In the genomic region with DNA sequence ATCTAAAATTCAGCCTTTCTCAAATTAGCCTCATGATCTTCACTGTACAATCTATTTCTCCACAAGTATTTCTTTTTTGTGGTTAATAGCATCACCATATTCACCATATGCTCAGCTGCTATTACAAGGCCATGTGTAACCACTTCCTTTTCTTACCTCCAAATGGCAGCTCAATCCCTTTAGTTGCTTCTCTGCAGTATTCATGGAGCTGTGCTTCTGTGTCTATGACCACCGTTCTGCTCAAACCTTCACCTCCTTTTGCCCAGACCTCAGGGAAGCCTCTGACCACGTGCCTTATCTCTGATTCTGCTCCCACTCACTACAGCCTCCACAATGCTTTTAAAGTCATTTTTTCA, we compare ENCODE assay signal across 14 cellular contexts.
DNase-seq lines count a peak whose midpoint lies in the region; ATAC-seq and TF ChIP-seq lines count a peak whose summit lies in the region.
"Had no signal": no experiment of that assay in that cellular context is flagged by ENCODE, and none has a peak within 500 bp of the region (broad histone marks: within the 10 kb centered on the region; RNA-seq: fewer than 3 reads in every experiment).

No MANE protein-coding gene starts in this region.

- H3F3A ChIP-seq in PC-3 (ENCODE audit: low read length, unreplicated experiment) = no peaks in the 10 kb centered on the region

- H3K9me2 ChIP-seq in PC-3 (replicated peaks; ENCODE audit: low read length) = no peaks in the 10 kb centered on the region

- H3K4me1 ChIP-seq in PC-3 (ENCODE audit: insufficient read depth, low read length) = no peaks in the 10 kb centered on the region
- H3K4me1 ChIP-seq: ascending aorta, lower lobe of right lung had no signal

- no peaks in the 10 kb centered on the region for H3K79me2 ChIP-seq in PC-3 (ENCODE audit: low read length)

- H3K4me1 Mint-ChIP-seq in HFFc6 (ENCODE audit: low read depth) = no peaks in the 10 kb centered on the region

- H3K4me3 ChIP-seq in PC-3 (ENCODE audit: low read length) = no peak overlapping the region
- H3K4me3 ChIP-seq: ascending aorta, dorsolateral prefrontal cortex, lower lobe of right lung had no signal

- H3K9me3 ChIP-seq in PC-3 (ENCODE audit: low read length) = no peaks in the 10 kb centered on the region
- H3K9me3 ChIP-seq: ascending aorta, lower lobe of right lung had no signal

- H3K4me2 ChIP-seq in PC-3 (ENCODE audit: low read length) = no peak overlapping the region

- intact Hi-C loops in cardiac septum (cut with DNase I) = no loop called here
- intact Hi-C loops in PC-3 (cut with micrococcal nuclease) = no loop called here

- H3K36me3 Mint-ChIP-seq in HFFc6 (ENCODE audit: low read depth) = no peaks in the 10 kb centered on the region; the same call in 1 of the 2 replicates

- POLR2A ChIA-PET in PC-3 (lab: Charles Lee; ENCODE audit: unreplicated experiment) = no interaction called here

- no peaks in the 10 kb centered on the region for H3K27me3 Mint-ChIP-seq in HFFc6 (ENCODE audit: insufficient read depth)

- DNase-seq in NOMO-1 treated with dmso at 0.1 percent for 144 hours (lab: John Stamatoyannopoulos, UW; ENCODE audit: unreplicated experiment) (peak; percentile 50), anterior cingulate cortex (lab: John Stamatoyannopoulos, UW) (no peak), cardiac septum (ENCODE audit: low spot score) (no peak), HFFc6 (no peak), PC-3 (no peak)
- DNase-seq: activated CD4-positive, alpha-beta T cell treated with anti-CD3 and anti-CD28 coated beads, Interleukin-2, amount 50 U/mL, for 4 hours; dorsolateral prefrontal cortex; lower lobe of right lung; NCI-H1105; NCI-H446 treated with DMSO at 0.1 percent for 48 hours had no signal

- no TSS peak for BruUV-seq in PC-3 (replicated peaks; lab: Mats Ljungman, UMichigan)

- H2AFZ ChIP-seq in PC-3 (ENCODE audit: low read length) = no peak overlapping the region

- no peaks in the 10 kb centered on the region for H3K27me3 ChIP-seq in PC-3 (ENCODE audit: low read length)
- H3K27me3 ChIP-seq: ascending aorta, dorsolateral prefrontal cortex had no signal

- H3K36me3 ChIP-seq in PC-3 (ENCODE audit: low read depth, low read length) = no peaks in the 10 kb centered on the region
- H3K36me3 ChIP-seq: ascending aorta, lower lobe of right lung had no signal

- no peak overlapping the region for H3K27ac ChIP-seq in PC-3 (ENCODE audit: low read length)
- H3K27ac ChIP-seq: ascending aorta, dorsolateral prefrontal cortex, lower lobe of right lung had no signal

- H4K20me1 ChIP-seq in PC-3 (ENCODE audit: low read length) = no peaks in the 10 kb centered on the region

- ATAC-seq in GM18909 (IDR thresholded peaks at IDR 0.05; ENCODE audit: poor library complexity, unreplicated experiment) (peak; percentile 55), HG02981 (IDR thresholded peaks at IDR 0.05; ENCODE audit: unreplicated experiment) (peak; percentile 71), PC-3 (no peak)
- ATAC-seq: lower lobe of right lung had no signal

- CTCF ChIA-PET in PC-3 (lab: Charles Lee) = no interaction called here

- H3K9ac ChIP-seq in PC-3 (ENCODE audit: low read length) = no peak overlapping the region

- no peak overlapping the region for H3K4me3 Mint-ChIP-seq in HFFc6
- H3K4me3 Mint-ChIP-seq: activated T-helper 1 cell treated with anti-CD3 and anti-CD28 coated beads, Interleukin-12 subunit alpha, Interleukin-12 subunit beta, Interleukin-2, Interleukin-4 antibody, amounts not matched to agents 30 ng/mL and 10 ng/mL and 1 ng/mL, durations not matched to agents 14 hours and 24 hours and 36 hours had no signal

- TF ChIP-seq CTCF in HFFc6 (IDR thresholded peaks at IDR 0.05) (no peak), PC-3 (conservative IDR thresholded peaks at IDR 0.05; ENCODE audit: low read depth, low read length) (no peak)

- peaks cover 19% of the 10 kb centered on the region; the same call in 1 of the 2 replicates for H3K9me3 Mint-ChIP-seq in HFFc6
- H3K9me3 Mint-ChIP-seq: activated T-helper 1 cell treated with anti-CD3 and anti-CD28 coated beads, Interleukin-12 subunit alpha, Interleukin-12 subunit beta, Interleukin-2, Interleukin-4 antibody, amounts not matched to agents 30 ng/mL and 10 ng/mL and 1 ng/mL, durations not matched to agents 14 hours and 24 hours and 36 hours had no signal

- no peak overlapping the region for H3K27ac Mint-ChIP-seq in HFFc6
- H3K27ac Mint-ChIP-seq: activated T-helper 1 cell treated with anti-CD3 and anti-CD28 coated beads, Interleukin-12 subunit alpha, Interleukin-12 subunit beta, Interleukin-2, Interleukin-4 antibody, amounts not matched to agents 30 ng/mL and 10 ng/mL and 1 ng/mL, durations not matched to agents 14 hours and 24 hours and 36 hours had no signal
